1 cellular context compared by ENCODE assay signal in the genomic region with DNA sequence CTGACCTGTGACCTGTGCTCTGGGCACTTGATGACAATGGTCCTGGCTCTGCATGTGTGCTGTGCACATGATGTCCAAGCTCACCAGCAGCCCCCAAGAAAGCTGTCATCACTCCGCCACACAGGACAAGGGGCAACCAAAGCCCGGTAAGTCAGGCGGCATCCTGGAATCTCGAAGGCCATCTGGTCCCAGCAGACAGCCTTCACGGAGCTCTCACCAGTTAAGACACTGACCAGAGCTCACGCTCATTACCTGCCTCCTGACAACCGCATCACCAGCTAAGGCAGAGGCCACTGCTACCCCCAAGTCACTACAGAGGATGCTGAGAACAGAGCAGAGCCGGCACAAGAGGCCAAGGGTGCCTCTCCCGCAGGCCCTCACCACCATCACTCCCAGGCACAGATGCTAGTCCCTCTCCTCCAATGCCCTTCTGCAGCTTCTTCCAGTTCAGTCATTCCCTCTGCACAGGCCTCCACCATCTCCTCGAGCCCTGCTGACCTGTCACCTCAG.
TF ChIP-seq lines count a peak whose summit lies in the region.

No MANE protein-coding gene starts in this region.

TF ChIP-seq in IMR-90, 13 proteins besides CTCF, POLR2A, EP300 and RAD21:
- TF ChIP-seq, protein P1, sequence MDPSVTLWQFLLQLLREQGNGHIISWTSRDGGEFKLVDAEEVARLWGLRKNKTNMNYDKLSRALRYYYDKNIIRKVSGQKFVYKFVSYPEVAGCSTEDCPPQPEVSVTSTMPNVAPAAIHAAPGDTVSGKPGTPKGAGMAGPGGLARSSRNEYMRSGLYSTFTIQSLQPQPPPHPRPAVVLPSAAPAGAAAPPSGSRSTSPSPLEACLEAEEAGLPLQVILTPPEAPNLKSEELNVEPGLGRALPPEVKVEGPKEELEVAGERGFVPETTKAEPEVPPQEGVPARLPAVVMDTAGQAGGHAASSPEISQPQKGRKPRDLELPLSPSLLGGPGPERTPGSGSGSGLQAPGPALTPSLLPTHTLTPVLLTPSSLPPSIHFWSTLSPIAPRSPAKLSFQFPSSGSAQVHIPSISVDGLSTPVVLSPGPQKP (IDR thresholded peaks at IDR 0.05; ENCODE audit: borderline replicate concordance, low read depth, low read length), result no peak
- no peak for TF ChIP-seq RFX5 (IDR thresholded peaks at IDR 0.05; ENCODE audit: low read depth, low read length)
- no peak for TF ChIP-seq BHLHE40 (IDR thresholded peaks at IDR 0.05; ENCODE audit: low read depth, low read length)
- no peak for TF ChIP-seq CEBPB (IDR thresholded peaks at IDR 0.05; ENCODE audit: low read depth, low read length)
- no peak for TF ChIP-seq MAZ (IDR thresholded peaks at IDR 0.05; ENCODE audit: borderline replicate concordance, low read depth, low read length)
- TF ChIP-seq CHD1 (IDR thresholded peaks at IDR 0.05; ENCODE audit: low read depth, low read length), result no peak
- no peak for TF ChIP-seq SMC3 (IDR thresholded peaks at IDR 0.05; ENCODE audit: low read depth, low read length)
- no peak for TF ChIP-seq MXI1 (IDR thresholded peaks at IDR 0.05; ENCODE audit: borderline replicate concordance, low read depth, low read length)
- no peak for TF ChIP-seq FOS (IDR thresholded peaks at IDR 0.05; ENCODE audit: low read depth, low read length)
- TF ChIP-seq MAFK (IDR thresholded peaks at IDR 0.05; ENCODE audit: low read depth, low read length), result no peak
- no peak for TF ChIP-seq NFE2L2 (IDR thresholded peaks at IDR 0.05; ENCODE audit: low read depth, low read length)
- TF ChIP-seq, protein P2, sequence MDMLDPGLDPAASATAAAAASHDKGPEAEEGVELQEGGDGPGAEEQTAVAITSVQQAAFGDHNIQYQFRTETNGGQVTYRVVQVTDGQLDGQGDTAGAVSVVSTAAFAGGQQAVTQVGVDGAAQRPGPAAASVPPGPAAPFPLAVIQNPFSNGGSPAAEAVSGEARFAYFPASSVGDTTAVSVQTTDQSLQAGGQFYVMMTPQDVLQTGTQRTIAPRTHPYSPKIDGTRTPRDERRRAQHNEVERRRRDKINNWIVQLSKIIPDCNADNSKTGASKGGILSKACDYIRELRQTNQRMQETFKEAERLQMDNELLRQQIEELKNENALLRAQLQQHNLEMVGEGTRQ (IDR thresholded peaks at IDR 0.05; ENCODE audit: low read depth, low read length), result no peak
- no peak for TF ChIP-seq RCOR1 (IDR thresholded peaks at IDR 0.05; ENCODE audit: insufficient replicate concordance, low read length)
